Comparison of ENCODE assay signal across 16 cellular contexts in the genomic region with DNA sequence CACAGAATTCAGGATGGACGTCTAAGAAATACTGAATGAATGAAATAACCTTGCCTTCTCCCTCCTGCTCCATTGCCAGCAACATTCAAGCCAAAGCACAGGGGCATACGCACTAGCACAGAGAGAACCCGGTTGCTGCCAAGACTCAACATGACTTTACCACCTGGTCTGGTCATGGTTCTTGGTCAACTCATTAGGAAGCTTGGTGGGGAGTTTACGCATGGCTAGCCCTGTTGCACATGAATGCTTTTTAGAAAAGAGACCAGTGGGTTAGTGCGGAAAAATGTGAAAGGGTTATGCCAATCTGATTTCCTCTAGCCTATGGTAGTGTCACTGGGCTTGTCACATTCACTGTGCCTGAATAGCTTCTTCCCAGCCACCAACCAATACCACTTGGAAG.
"Had no signal": no experiment of that assay in that cellular context is flagged by ENCODE, and none has a peak within 500 bp of the region (broad histone marks: within the 10 kb centered on the region; RNA-seq: fewer than 3 reads in every experiment).

No MANE protein-coding gene starts in this region.

- H3K27ac Mint-ChIP-seq: activated naive CD4-positive, alpha-beta T cell treated with anti-CD3 and anti-CD28 coated beads for 36 hours; activated naive CD8-positive, alpha-beta T cell treated with anti-CD3 and anti-CD28 coated beads, Interleukin-2, amount 50 U/mL, for 24 hours; endodermal cell; stimulated activated naive CD8-positive, alpha-beta T cell treated with anti-CD3 and anti-CD28 coated beads, Interleukin-15, amount 100 ng/mL, for 72 hours had no signal

- H3K36me3 ChIP-seq: breast epithelium, gastroesophageal sphincter, sigmoid colon, spleen, upper lobe of right lung had no signal

- H3K4me1 ChIP-seq: breast epithelium, gastroesophageal sphincter, psoas muscle, sigmoid colon, spleen, upper lobe of right lung had no signal

- H3K4me1 Mint-ChIP-seq: activated naive CD8-positive, alpha-beta T cell treated with anti-CD3 and anti-CD28 coated beads, Interleukin-2, amount 50 U/mL, for 24 hours; endodermal cell; stimulated activated naive CD8-positive, alpha-beta T cell treated with anti-CD3 and anti-CD28 coated beads, Interleukin-15, amount 100 ng/mL, for 72 hours had no signal

- H3K27ac ChIP-seq: breast epithelium, gastroesophageal sphincter, hepatocyte, psoas muscle, sigmoid colon, spleen, upper lobe of right lung had no signal

- H3K79me2 ChIP-seq: hepatocyte had no signal

- ATAC-seq: activated CD4-positive, CD25-positive, alpha-beta regulatory T cell treated with anti-CD3 and anti-CD28 coated beads, Interleukin-2, amount 50 U/mL, for 24 hours; activated naive CD8-positive, alpha-beta T cell treated with anti-CD3 and anti-CD28 coated beads, Interleukin-2, amount 50 U/mL, for 24 hours; gastroesophageal sphincter; psoas muscle; stimulated activated naive CD8-positive, alpha-beta T cell treated with anti-CD3 and anti-CD28 coated beads, Interleukin-15, amount 100 ng/mL, for 72 hours had no signal

- H3K4me3 Mint-ChIP-seq: activated naive CD4-positive, alpha-beta T cell treated with anti-CD3 and anti-CD28 coated beads for 36 hours; activated naive CD8-positive, alpha-beta T cell treated with anti-CD3 and anti-CD28 coated beads, Interleukin-2, amount 50 U/mL, for 24 hours; endodermal cell; stimulated activated naive CD8-positive, alpha-beta T cell treated with anti-CD3 and anti-CD28 coated beads, Interleukin-15, amount 100 ng/mL, for 72 hours had no signal

- H3K27me3 Mint-ChIP-seq: activated naive CD8-positive, alpha-beta T cell treated with anti-CD3 and anti-CD28 coated beads, Interleukin-2, amount 50 U/mL, for 24 hours; stimulated activated naive CD8-positive, alpha-beta T cell treated with anti-CD3 and anti-CD28 coated beads, Interleukin-15, amount 100 ng/mL, for 72 hours had no signal

- H3K9me3 ChIP-seq: breast epithelium, gastroesophageal sphincter, psoas muscle, sigmoid colon, spleen, upper lobe of right lung had no signal

- H3K4me2 ChIP-seq: hepatocyte had no signal

- H3K4me3 ChIP-seq: breast epithelium, gastroesophageal sphincter, hepatocyte, psoas muscle, sigmoid colon, spleen, upper lobe of right lung had no signal

- DNase-seq: activated naive CD4-positive, alpha-beta T cell treated with anti-CD3 and anti-CD28 coated beads for 36 hours; activated naive CD8-positive, alpha-beta T cell treated with anti-CD3 and anti-CD28 coated beads, Interleukin-2, amount 50 U/mL, for 24 hours; activated T-cell treated with anti-CD3 and anti-CD28 coated beads for 4 hours; aorta; endodermal cell; erythroblast; mesenchymal stem cell; psoas muscle; sigmoid colon; spleen; stimulated activated naive CD8-positive, alpha-beta T cell treated with anti-CD3 and anti-CD28 coated beads, Interleukin-15, amount 100 ng/mL, for 72 hours; upper lobe of right lung had no signal

- H2AFZ ChIP-seq: hepatocyte had no signal

- H3K27me3 ChIP-seq: breast epithelium, gastroesophageal sphincter, hepatocyte, sigmoid colon, upper lobe of right lung had no signal
